21 cellular contexts compared by ENCODE assay signal in the genomic region with DNA sequence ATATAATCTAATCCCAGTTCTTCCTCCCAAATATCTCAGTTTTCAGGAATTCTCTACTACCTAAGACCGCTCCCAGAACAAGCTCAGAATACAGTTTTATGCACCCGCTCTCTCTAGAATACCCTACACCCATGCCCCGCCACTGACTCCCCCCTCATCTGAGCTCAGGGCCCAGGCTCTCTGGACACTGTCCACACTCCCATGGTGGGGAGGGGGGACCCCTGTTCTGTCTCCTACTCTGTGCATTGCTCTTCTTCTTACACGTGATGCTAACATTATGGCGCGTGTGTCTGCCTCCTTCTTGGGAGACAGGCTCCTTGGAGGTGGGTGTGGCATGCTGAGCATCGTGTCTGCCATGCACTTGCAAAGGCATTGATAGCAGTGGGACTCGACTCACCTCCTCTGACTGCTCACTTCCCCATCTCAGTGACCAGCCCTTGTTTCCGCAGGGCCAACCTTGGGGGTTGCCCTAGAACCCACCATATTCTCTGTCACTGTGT.
DNase-seq lines count a peak whose midpoint lies in the region; ATAC-seq and TF ChIP-seq lines count a peak whose summit lies in the region.
"Had no signal": no experiment of that assay in that cellular context is flagged by ENCODE, and none has a peak within 500 bp of the region (broad histone marks: within the 10 kb centered on the region; RNA-seq: fewer than 3 reads in every experiment).

No MANE protein-coding gene starts in this region.

- no peaks in the 10 kb centered on the region for H3K79me1 ChIP-seq in mesenchymal stem cell (replicated peaks; ENCODE audit: low read length, poor library complexity, severe bottlenecking)

- H3K4ac ChIP-seq in mesenchymal stem cell (ENCODE audit: low read depth in 1 of 2, low read length in 2 of 2), result no peak overlapping the region

- H2BK15ac ChIP-seq in mesenchymal stem cell (ENCODE audit: low read depth, poor library complexity, severe bottlenecking), result no peak overlapping the region

- no peaks in the 10 kb centered on the region for H3K36me3 ChIP-seq in mesenchymal stem cell (ENCODE audit: control insufficient read depth in 1 of 2, insufficient read depth in 2 of 2, low read depth in 1 of 2, low read length in 2 of 2)
- H3K36me3 ChIP-seq in spleen, result no peaks in the 10 kb centered on the region
- no peaks in the 10 kb centered on the region for H3K36me3 ChIP-seq in body of pancreas (replicated peaks in 1 of 2; ENCODE audit: insufficient read depth in 1 of 2, low read depth in 2 of 2)
- H3K36me3 ChIP-seq: BE2C had no signal

- H3K9me3 ChIP-seq in mesenchymal stem cell (ENCODE audit: control insufficient read depth, low read length), result peaks cover 4% of the 10 kb centered on the region
- H3K9me3 ChIP-seq in spleen, result no peaks in the 10 kb centered on the region
- no peaks in the 10 kb centered on the region for H3K9me3 ChIP-seq in body of pancreas
- H3K9me3 ChIP-seq: BE2C had no signal

- H3K9ac ChIP-seq in mesenchymal stem cell (ENCODE audit: low read length), result no peak overlapping the region

- H3K9me3 Mint-ChIP-seq in stimulated activated naive CD8-positive, alpha-beta T cell treated with anti-CD3 and anti-CD28 coated beads, Interleukin-15, amount 100 ng/mL, for 72 hours, result no peaks in the 10 kb centered on the region
- peaks cover 46% of the 10 kb centered on the region for H3K9me3 Mint-ChIP-seq in endothelial cell (ENCODE audit: unreplicated experiment)

- H2AFZ ChIP-seq in mesenchymal stem cell (ENCODE audit: low read depth, low read length), result no peak overlapping the region
- H2AFZ ChIP-seq: GM23338 had no signal

- H3K27ac ChIP-seq in mesenchymal stem cell (ENCODE audit: low read length, poor library complexity, severe bottlenecking), result no peak overlapping the region
- H3K27ac ChIP-seq in spleen, result no peak overlapping the region
- no peak overlapping the region for H3K27ac ChIP-seq in body of pancreas
- H3K27ac ChIP-seq: HL-60 had no signal

- no peak overlapping the region for H3K4me2 ChIP-seq in mesenchymal stem cell (ENCODE audit: low read length, poor library complexity, severe bottlenecking)
- H3K4me2 ChIP-seq: GM23338 had no signal

- H4K8ac ChIP-seq in mesenchymal stem cell (ENCODE audit: low read length), result peak overlapping the region; percentile 3

- H3K14ac ChIP-seq in mesenchymal stem cell (ENCODE audit: low read length in 2 of 2), result no peak overlapping the region

- no peak overlapping the region for H2AK5ac ChIP-seq in mesenchymal stem cell (ENCODE audit: low read length, severe bottlenecking)

- H3K27ac Mint-ChIP-seq in stimulated activated naive CD8-positive, alpha-beta T cell treated with anti-CD3 and anti-CD28 coated beads, Interleukin-15, amount 100 ng/mL, for 72 hours, result no peak overlapping the region
- no peak overlapping the region for H3K27ac Mint-ChIP-seq in endothelial cell (ENCODE audit: unreplicated experiment)
- H3K27ac Mint-ChIP-seq: GM23338 had no signal

- peaks cover 8% of the 10 kb centered on the region for H3K27me3 Mint-ChIP-seq in stimulated activated naive CD8-positive, alpha-beta T cell treated with anti-CD3 and anti-CD28 coated beads, Interleukin-15, amount 100 ng/mL, for 72 hours
- peaks cover 6% of the 10 kb centered on the region for H3K27me3 Mint-ChIP-seq in endothelial cell (ENCODE audit: unreplicated experiment)
- H3K27me3 Mint-ChIP-seq: CD4-positive, CD25-positive, alpha-beta regulatory T cell had no signal

- TF ChIP-seq POLR2A in spleen (IDR thresholded peaks at IDR 0.05) (no peak), body of pancreas (IDR thresholded peaks at IDR 0.05) (no peak)

- no peaks in the 10 kb centered on the region for H3K4me1 Mint-ChIP-seq in stimulated activated naive CD8-positive, alpha-beta T cell treated with anti-CD3 and anti-CD28 coated beads, Interleukin-15, amount 100 ng/mL, for 72 hours
- H3K4me1 Mint-ChIP-seq in endothelial cell (ENCODE audit: unreplicated experiment), result no peaks in the 10 kb centered on the region
- H3K4me1 Mint-ChIP-seq: CD4-positive, CD25-positive, alpha-beta regulatory T cell; GM23338 had no signal

- TF ChIP-seq CTCF in spleen (IDR thresholded peaks at IDR 0.05 in 8 of 11, conservative IDR thresholded peaks at IDR 0.05 in 3 of 11) (no peak), body of pancreas (IDR thresholded peaks at IDR 0.05) (no peak), endothelial cell (IDR thresholded peaks at IDR 0.05; ENCODE audit: unreplicated experiment) (no peak)

- no peak overlapping the region for H2BK5ac ChIP-seq in mesenchymal stem cell (ENCODE audit: low read depth, low read length, poor library complexity, severe bottlenecking)

- peaks cover 6% of the 10 kb centered on the region for H3K36me3 Mint-ChIP-seq in endothelial cell (ENCODE audit: low read depth, unreplicated experiment)
- H3K36me3 Mint-ChIP-seq: CD4-positive, CD25-positive, alpha-beta regulatory T cell had no signal

- H3K27me3 ChIP-seq in mesenchymal stem cell (ENCODE audit: control insufficient read depth in 1 of 2, insufficient read depth in 1 of 2, low read length in 2 of 2) (no peaks in the 10 kb centered on the region), spleen (replicated peaks in 1 of 7) (no peaks in the 10 kb centered on the region), body of pancreas (no peaks in the 10 kb centered on the region)
- H3K27me3 ChIP-seq: BE2C had no signal

- no peak for DNase-seq in stimulated activated naive CD8-positive, alpha-beta T cell treated with anti-CD3 and anti-CD28 coated beads, Interleukin-15, amount 100 ng/mL, for 72 hours
- DNase-seq in stimulated activated naive CD8-positive, alpha-beta T cell treated with anti-CD3 and anti-CD28 coated beads, Interleukin-15, Interleukin-2, amounts not matched to agents 100 U/mL and 50 U/mL, for 24 hours, result no peak
- no peak for DNase-seq in mesenchymal stem cell
- DNase-seq in spleen, result peak; percentile 38
- no peak for DNase-seq in body of pancreas
- DNase-seq in NCI-H2107 treated with DMSO at 0.1 percent for 48 hours (lab: John Stamatoyannopoulos, UW; ENCODE audit: unreplicated experiment), result no peak
- DNase-seq in endothelial cell (ENCODE audit: low spot score), result no peak
- DNase-seq: BE2C; CD4-positive, CD25-positive, alpha-beta regulatory T cell; EL; GF-D8; HCEC 1CT; KBM-7; MM.1S; NCI-H1048; NCI-H1436; NCI-H187 treated with DMSO at 0.1 percent for 48 hours; NCI-H2107 had no signal

- ATAC-seq in stimulated activated naive CD8-positive, alpha-beta T cell treated with anti-CD3 and anti-CD28 coated beads, Interleukin-15, amount 100 ng/mL, for 72 hours, result peak; percentile 28
- no peak for ATAC-seq in stimulated activated naive CD8-positive, alpha-beta T cell treated with anti-CD3 and anti-CD28 coated beads, Interleukin-15, Interleukin-2, amounts not matched to agents 100 U/mL and 50 U/mL, for 24 hours
- ATAC-seq in body of pancreas, result no peak
- ATAC-seq: GM23338, Panc1 had no signal

- H3K18ac ChIP-seq in mesenchymal stem cell (ENCODE audit: low read depth in 1 of 2, low read length in 2 of 2), result no peak overlapping the region

- no peak overlapping the region for H4K91ac ChIP-seq in mesenchymal stem cell (ENCODE audit: low read length)

- H3K4me3 ChIP-seq in mesenchymal stem cell (ENCODE audit: insufficient read depth in 1 of 2, low read depth in 1 of 2, low read length in 2 of 2) (no peak overlapping the region), spleen (no peak overlapping the region), body of pancreas (no peak overlapping the region)
- H3K4me3 ChIP-seq: GM23338 had no signal

- no peak overlapping the region for H3K23ac ChIP-seq in mesenchymal stem cell (ENCODE audit: low read length in 2 of 2)

- no peaks in the 10 kb centered on the region for H3K4me1 ChIP-seq in mesenchymal stem cell (ENCODE audit: control insufficient read depth, insufficient read depth, low read depth, low read length)
- peaks cover 0 to 8% (median 0%) of the 10 kb centered on the region in 6 donors for H3K4me1 ChIP-seq in spleen
- H3K4me1 ChIP-seq in body of pancreas, result peaks cover 19% of the 10 kb centered on the region
- H3K4me1 ChIP-seq: BE2C had no signal

- H2BK120ac ChIP-seq in mesenchymal stem cell (ENCODE audit: low read depth, low read length), result no peak overlapping the region

- H2BK12ac ChIP-seq in mesenchymal stem cell (ENCODE audit: low read length in 2 of 2), result no peak overlapping the region

- H3K4me3 Mint-ChIP-seq in stimulated activated naive CD8-positive, alpha-beta T cell treated with anti-CD3 and anti-CD28 coated beads, Interleukin-15, amount 100 ng/mL, for 72 hours, result no peak overlapping the region
- H3K4me3 Mint-ChIP-seq in endothelial cell (ENCODE audit: unreplicated experiment), result no peak overlapping the region
- H3K4me3 Mint-ChIP-seq: CD4-positive, CD25-positive, alpha-beta regulatory T cell; GM23338 had no signal

- WGBS in mesenchymal stem cell, result 89% methylated on average over 9 of the region's 9 CpGs
- WGBS in spleen, 5 donors, result 88 to 96% (median 89%) methylated on average over 9 of the region's 9 CpGs
- 84 to 85% methylated on average over 9 of the region's 9 CpGs for WGBS in body of pancreas, 2 donors

- intact Hi-C loops in spleen (cut with DNase I; ENCODE audit: low total_unique reads), result no loop called here
- intact Hi-C loops in body of pancreas (cut with DNase I), result no loop called here
